ENCODE assay signal across 8 cellular contexts in genomic region chr1:109112652-109113285, GRCh38. TPM values are rescaled to one million over a fixed set of nuclear protein-coding genes. Genes with fewer than 3 reads are reported as not detected.
DNase-seq lines count a peak whose midpoint lies in the region; TF ChIP-seq lines count a peak whose summit lies in the region.

No MANE protein-coding gene starts in this region.

- H3K9me2 ChIP-seq in GM23248 (ENCODE audit: insufficient read depth) (no peaks in the 10 kb centered on the region), MM.1S (replicated peaks; ENCODE audit: insufficient read depth, low read length) (no peaks in the 10 kb centered on the region)

- H3K4me2 ChIP-seq in GM23248 (ENCODE audit: unreplicated experiment) (peak overlapping the region; percentile 91), MM.1S (ENCODE audit: low read depth, low read length) (peak overlapping the region; percentile 84)

- H3K4me1 ChIP-seq in GM23248 (ENCODE audit: insufficient read depth) (peaks cover 4% of the 10 kb centered on the region; the same call in 1 of the 2 replicates), MM.1S (ENCODE audit: low read length) (no peaks in the 10 kb centered on the region), subcutaneous abdominal adipose tissue (ENCODE audit: control insufficient read depth in 5 of 5, insufficient read depth in 5 of 5, low read length in 5 of 5) (peaks cover 0 to 24% (median 21%) of the 10 kb centered on the region in 5 donors)

- H3K9ac ChIP-seq in GM23248 (peak overlapping the region; percentile 80), MM.1S (ENCODE audit: low read length) (peak overlapping the region; percentile 8; the same call in 1 of the 2 replicates), subcutaneous abdominal adipose tissue (ENCODE audit: low read length in 5 of 5) (peak overlapping the region in 1 of 5 donors; percentile 60)

- DNase-seq in DMS153 treated with DMSO at 0.1 percent for 48 hours (lab: John Stamatoyannopoulos, UW; ENCODE audit: unreplicated experiment) (peak; percentile 93), GM23248 (peak; percentile 93), MM.1S (peak; percentile 61), SK-N-DZ (ENCODE audit: low spot score) (peak; percentile 91), germinal center (ENCODE audit: low spot score) (peak; percentile 81), occipital lobe (lab: John Stamatoyannopoulos, UW) (peak; percentile 80)
- DNase-seq in activated naive CD4-positive, alpha-beta T cell treated with Interleukin-2 at 50 U/mL for 16 hours, result peak; percentile 89

- peak; percentile 77 for TF ChIP-seq CTCF in MM.1S (IDR thresholded peaks at IDR 0.05; ENCODE audit: low read length)

- H3K79me2 ChIP-seq in GM23248 (ENCODE audit: insufficient read depth) (no peaks in the 10 kb centered on the region), MM.1S (ENCODE audit: low read length) (no peaks in the 10 kb centered on the region)

- H3F3A ChIP-seq in GM23248 (ENCODE audit: insufficient read depth) (no peaks in the 10 kb centered on the region), MM.1S (ENCODE audit: insufficient read depth, low read length) (no peaks in the 10 kb centered on the region)

- peak overlapping the region; percentile 62 for H3K4me3 ChIP-seq in GM23248
- peak overlapping the region; percentile 33; the same call in 1 of the 2 replicates for H3K4me3 ChIP-seq in MM.1S (ENCODE audit: low read length)
- H3K4me3 ChIP-seq in subcutaneous abdominal adipose tissue (ENCODE audit: low read depth in 1 of 5, low read length in 5 of 5), result peak overlapping the region; percentile 30 to 61 (median 52)

- H3K36me3 ChIP-seq in GM23248 (ENCODE audit: low read depth) (no peaks in the 10 kb centered on the region), MM.1S (replicated peaks; ENCODE audit: insufficient read depth, low read length) (no peaks in the 10 kb centered on the region), subcutaneous abdominal adipose tissue (ENCODE audit: control insufficient read depth in 5 of 5, insufficient read depth in 5 of 5, low read length in 5 of 5) (no peaks in the 10 kb centered on the region)

- in situ Hi-C loops in GM23248 (cut with MboI), result no loop called here

- H3K27me3 ChIP-seq in GM23248 (replicated peaks; ENCODE audit: insufficient read depth) (no peaks in the 10 kb centered on the region), MM.1S (replicated peaks; ENCODE audit: insufficient read depth, low read length) (no peaks in the 10 kb centered on the region; the same call in 1 of the 2 replicates), subcutaneous abdominal adipose tissue (ENCODE audit: control insufficient read depth in 5 of 5, insufficient read depth in 4 of 5, low read length in 5 of 5) (peaks cover 18 to 29% (median 27%) of the 10 kb centered on the region in 5 donors)

- peak overlapping the region; percentile 43 for H3K27ac ChIP-seq in GM23248
- no peak overlapping the region for H3K27ac ChIP-seq in MM.1S (ENCODE audit: low read length)
- no peak overlapping the region for H3K27ac ChIP-seq in subcutaneous abdominal adipose tissue (ENCODE audit: low read depth, low read length)

- H4K20me1 ChIP-seq in GM23248 (ENCODE audit: insufficient read depth) (no peaks in the 10 kb centered on the region), MM.1S (ENCODE audit: insufficient read depth, low read length) (no peaks in the 10 kb centered on the region)

- WGBS in GM23248 (ENCODE audit: low coverage in 1 of 2, low lambda C conversion rate in 2 of 2, missing lambda C conversion rate in 2 of 2), 2 experiments, result 6 to 7% methylated on average over 31 of the region's 31 CpGs

- peak overlapping the region; percentile 80 for H2AFZ ChIP-seq in GM23248
- peak overlapping the region; percentile 58; the same call in 1 of the 2 replicates for H2AFZ ChIP-seq in MM.1S (ENCODE audit: low read length)

- H3K9me3 ChIP-seq in GM23248 (ENCODE audit: low read depth) (no peaks in the 10 kb centered on the region), MM.1S (replicated peaks; ENCODE audit: insufficient read depth, low read length) (no peaks in the 10 kb centered on the region), subcutaneous abdominal adipose tissue (ENCODE audit: control insufficient read depth in 5 of 5, low read length in 5 of 5) (no peaks in the 10 kb centered on the region)

RNA-seq across cellular contexts. Expression of gene ELAPOR1, which starts 1.1 kb away (rescaled TPM):
- 0.51 and 0.54 TPM in 2 replicates for total RNA-seq in GM23248 (2014; rRNA removed; shearing (Covaris generic))
- 0.56 and 1.2 TPM in 2 replicates for polyA plus RNA-seq in GM23248 (2016; fragmentation: Nextera tagmentation; extraction: Ambion mirVana)
- polyA plus RNA-seq in SK-N-DZ (2014; cell fraction: cytosol; rRNA removed), result 7.3 and 15.2 TPM in 2 replicates
- 5.7 and 19.4 TPM in 2 replicates for polyA plus RNA-seq in SK-N-DZ (2014; cell fraction: nucleus; rRNA removed)
- total RNA-seq in occipital lobe, result 19.5 TPM

RNA-seq across cellular contexts. Expression of gene TMEM167B, which starts 22.2 kb away (rescaled TPM):
- 35.6 and 39.6 TPM in 2 replicates for total RNA-seq in GM23248 (2014; rRNA removed; shearing (Covaris generic))
- 27.7 and 29.0 TPM in 2 replicates for polyA plus RNA-seq in GM23248 (2016; fragmentation: Nextera tagmentation; extraction: Ambion mirVana)
- 14.6 and 15.7 TPM in 2 replicates for polyA plus RNA-seq in SK-N-DZ (2014; cell fraction: cytosol; rRNA removed)
- polyA plus RNA-seq in SK-N-DZ (2014; cell fraction: nucleus; rRNA removed), result 7.7 and 8.0 TPM in 2 replicates
- 48.2 TPM for total RNA-seq in occipital lobe

RNA-seq across cellular contexts. Expression of gene TAF13, which starts 37.0 kb away (rescaled TPM):
- total RNA-seq in GM23248 (2014; rRNA removed; shearing (Covaris generic)), result 166 and 197 TPM in 2 replicates
- 93.2 and 97.9 TPM in 2 replicates for polyA plus RNA-seq in GM23248 (2016; fragmentation: Nextera tagmentation; extraction: Ambion mirVana)
- polyA plus RNA-seq in SK-N-DZ (2014; cell fraction: cytosol; rRNA removed), result 23.5 and 30.8 TPM in 2 replicates
- polyA plus RNA-seq in SK-N-DZ (2014; cell fraction: nucleus; rRNA removed), result 2.3 and 6.4 TPM in 2 replicates
- 53.5 TPM for total RNA-seq in occipital lobe

Comparison
In these comparisons a context has a peak if more than half of its experiments do, and no peak if none do; other contexts are left out.
1. RNA of gene ELAPOR1, which starts 1.1 kb away (total RNA-seq): 19.5 TPM in occipital lobe (single experiment); 0.51 to 0.54 TPM in GM23248; every median in the first group is over 10 times any median in the second.
2. Peak in every context shown above with its lines, with median percentiles within 50 percentile points of each other: DNase-seq and H3K4me3 ChIP-seq.